8 cellular contexts compared by ENCODE assay signal in genomic region chr19:19732579-19733501, GRCh38. TPM values are rescaled to one million over a fixed set of nuclear protein-coding genes. Genes with fewer than 3 reads are reported as not detected.
A peak's percentile ranks its signal among the peaks of the same experiment; 100 is the strongest.
DNase-seq lines count a peak whose midpoint lies in the region; ATAC-seq, FAIRE-seq and TF ChIP-seq lines count a peak whose summit lies in the region.

ZNF14 (minus strand) TSS chr19:19733112; CDS start chr19:19732958, 154 bp downstream.

- peaks cover 35 to 58% (median 41%) of the 10 kb centered on the region in 11 experiments for H3K9me3 ChIP-seq in BLaER1 treated with 17β-estradiol and CSF1 and Interleukin-3, amounts not matched to agents 10 nM and 100 nM (replicated peaks in 1 of 11)
- H3K9me3 ChIP-seq in liver (ENCODE audit: control insufficient read depth in 4 of 4, low read length in 3 of 4) = peaks cover 6 to 30% (median 15%) of the 10 kb centered on the region in 4 donors

- peaks cover 0 to 13% (median 0%) of the 10 kb centered on the region in 11 experiments; a peak in 4 of 22 replicates for H4K20me1 ChIP-seq in BLaER1 treated with 17β-estradiol and CSF1 and Interleukin-3, amounts not matched to agents 10 nM and 100 nM

- peak; percentile 89 for FAIRE-seq in GM19239 (lab: Jason Lieb, UNC)

- intact Hi-C loops in dorsolateral prefrontal cortex (cut with DNase I) = loop anchor here (2.0 to 10.0 kb wide), 5 partner anchors 44 to 319 kb away; partner anchors contain the start of genes ATP13A1 (in 2 of the 2), ZNF101 (in 2 of the 2) and ZNF506 (in 2 of the 2)

- 3% methylated on average over 61 of the region's 61 CpGs for WGBS in liver

- H3K4me2 ChIP-seq in BLaER1 treated with 17β-estradiol and CSF1 and Interleukin-3, amounts not matched to agents 10 nM and 100 nM = peak within 1 kb of the TSS; percentile 73 to 94 (median 86)

- peak; percentile 100 for ATAC-seq in HG03442 (IDR thresholded peaks at IDR 0.05; ENCODE audit: unreplicated experiment)

- TF ChIP-seq CTCF in dorsolateral prefrontal cortex (IDR thresholded peaks at IDR 0.05 in 54 of 56, conservative IDR thresholded peaks at IDR 0.05 in 2 of 56; ENCODE audit: low read depth in 1 of 56, partially characterized antibody in 56 of 56) (peak in 25 of 56 donors; percentile 1 to 46 (median 20)), liver (IDR thresholded peaks at IDR 0.05; ENCODE audit: low read depth, low read length, missing input control) (no peak)

- TF ChIP-seq RAD21 in liver (IDR thresholded peaks at IDR 0.05) = no peak

- peak within 1 kb of the TSS; percentile 67 to 89 (median 85) for H3K27ac ChIP-seq in BLaER1 treated with 17β-estradiol and CSF1 and Interleukin-3, amounts not matched to agents 10 nM and 100 nM
- H3K27ac ChIP-seq in dorsolateral prefrontal cortex (peak within 1 kb of the TSS in 53 of 59 donors; percentile 1 to 92 (median 76)), liver (ENCODE audit: low read depth in 1 of 2, low read length in 2 of 2) (peak within 1 kb of the TSS; percentile 15 to 63)

- H3K36me3 ChIP-seq in BLaER1 treated with 17β-estradiol and CSF1 and Interleukin-3, amounts not matched to agents 10 nM and 100 nM = peaks cover 36 to 40% (median 37%) of the 10 kb centered on the region in 11 experiments
- no peaks in the 10 kb centered on the region for H3K36me3 ChIP-seq in liver (ENCODE audit: control insufficient read depth in 4 of 4, insufficient read depth in 3 of 4, low read depth in 1 of 4, low read length in 3 of 4)

- no peaks in the 10 kb centered on the region for H3K27me3 ChIP-seq in BLaER1 treated with 17β-estradiol and CSF1 and Interleukin-3, amounts not matched to agents 10 nM and 100 nM
- H3K27me3 ChIP-seq in dorsolateral prefrontal cortex = no peaks in the 10 kb centered on the region
- no peaks in the 10 kb centered on the region for H3K27me3 ChIP-seq in liver (ENCODE audit: control insufficient read depth in 4 of 4, insufficient read depth in 4 of 4, low read length in 3 of 4)

- peak; percentile 99 for DNase-seq in GM19239 (ENCODE audit: insufficient read length, low spot score)
- DNase-seq in NCI-H524 treated with DMSO at 0.1 percent for 48 hours (lab: John Stamatoyannopoulos, UW) = peak; percentile 75
- DNase-seq in activated CD4-positive, alpha-beta T cell treated with anti-CD3 and anti-CD28 coated beads, Interleukin-2, amount 50 U/mL, for 4 hours = peak; percentile 88 to 89
- DNase-seq in dorsolateral prefrontal cortex = peak; percentile 86 to 96 (median 94)
- peak; percentile 90 for DNase-seq in stimulated activated CD4-positive, alpha-beta T cell treated with anti-CD3 and anti-CD28 coated beads, Interleukin-4, amount 100 ng/mL, for 1 hour

- peaks cover 0 to 16% (median 10%) of the 10 kb centered on the region in 10 experiments; a peak in 16 of 20 replicates for H3K4me1 ChIP-seq in BLaER1 treated with 17β-estradiol and CSF1 and Interleukin-3, amounts not matched to agents 10 nM and 100 nM
- H3K4me1 ChIP-seq in liver (ENCODE audit: control insufficient read depth in 4 of 4, insufficient read depth in 4 of 4, low read length in 3 of 4) = peaks cover 0 to 4% (median 1%) of the 10 kb centered on the region in 4 donors

- H3K4me3 ChIP-seq in BLaER1 treated with 17β-estradiol and CSF1 and Interleukin-3, amounts not matched to agents 10 nM and 100 nM = peak within 1 kb of the TSS; percentile 77 to 98 (median 92)
- H3K4me3 ChIP-seq in dorsolateral prefrontal cortex (peak within 1 kb of the TSS; percentile 31 to 100 (median 95)), liver (ENCODE audit: low read depth in 1 of 3, low read length in 3 of 3) (peak within 1 kb of the TSS; percentile 58 to 85 (median 71))

- peak within 1 kb of the TSS; percentile 85 to 92 (median 88) for H3K9ac ChIP-seq in BLaER1 treated with 17β-estradiol and CSF1 and Interleukin-3, amounts not matched to agents 10 nM and 100 nM
- H3K9ac ChIP-seq in liver (ENCODE audit: low read depth in 1 of 2, low read length in 2 of 2) = peak within 1 kb of the TSS in 1 of 2 donors; percentile 59

TF ChIP-seq in liver, 16 proteins besides CTCF, POLR2A, EP300 and RAD21:
- TF ChIP-seq YY1 (IDR thresholded peaks at IDR 0.05) (peak; percentile 74), EGR1 (IDR thresholded peaks at IDR 0.05; ENCODE audit: low read depth in 2 of 2) (no peak)

RNA-seq across cellular contexts. Expression of gene ZNF14, which starts in this region (rescaled TPM):
- total RNA-seq in dorsolateral prefrontal cortex (10 to 100 TPM in 109 of 120 experiments, 1 to 10 TPM in 11; 6.8 to 18.5 (median 11.9) TPM), liver (1 to 10 TPM; 1.4 to 2.6 TPM)
- under 1 TPM; 0.28 to 0.37 TPM for polyA plus RNA-seq in liver

Comparison
In these comparisons a context has a peak if more than half of its experiments do, and no peak if none do; other contexts are left out.
1. Peak in every context shown above with its lines: DNase-seq, ATAC-seq, H3K4me3 ChIP-seq and H3K27ac ChIP-seq.